17 cellular contexts compared by ENCODE assay signal in genomic region chr16:53069772-53070171, GRCh38. TPM values are rescaled to one million over a fixed set of nuclear protein-coding genes. Genes with fewer than 3 reads are reported as not detected.
"Had no signal": no experiment of that assay in that cellular context is flagged by ENCODE, and none has a peak within 500 bp of the region (broad histone marks: within the 10 kb centered on the region; RNA-seq: fewer than 3 reads in every experiment).

No MANE protein-coding gene starts in this region.

- ATAC-seq: naive thymus-derived CD8-positive, alpha-beta T cell; stimulated activated naive CD8-positive, alpha-beta T cell treated with anti-CD3 and anti-CD28 coated beads, Interleukin-15, Interleukin-2, amounts not matched to agents 100 U/mL and 50 U/mL, for 24 hours had no signal

- H3K9me3 Mint-ChIP-seq: activated naive CD4-positive, alpha-beta T cell treated with anti-CD3 and anti-CD28 coated beads, Interleukin-2, amount 50 U/mL, for 24 hours had no signal

- H3K4me1 ChIP-seq: prostate gland had no signal

- H3K36me3 ChIP-seq: prostate gland, right atrium auricular region, tibial artery had no signal

- H3K27ac ChIP-seq: esophagus muscularis mucosa, prostate gland, right atrium auricular region, tibial artery had no signal

- H3K4me3 Mint-ChIP-seq: activated naive CD4-positive, alpha-beta T cell treated with anti-CD3 and anti-CD28 coated beads, Interleukin-2, amount 50 U/mL, for 24 hours; dendritic cell treated with granulocyte-macrophage colony-stimulating factor and Interleukin-4, amounts not matched to agents 40 ng/mL and 50 ng/mL, for 4 days had no signal

- DNase-seq: activated CD4-positive, alpha-beta T cell treated with anti-CD3 and anti-CD28 coated beads for 48 hours; activated CD4-positive, CD25-positive, alpha-beta regulatory T cell; activated gamma-delta T cell; effector CD8-positive, alpha-beta T cell; mesendoderm; naive thymus-derived CD8-positive, alpha-beta T cell; stimulated activated CD4-positive, alpha-beta T cell treated with anti-CD3 and anti-CD28 coated beads, Interleukin-2, amount 100 ng/mL, for 24 hours; stimulated activated naive CD8-positive, alpha-beta T cell treated with anti-CD3 and anti-CD28 coated beads, Interleukin-15, Interleukin-2, amounts not matched to agents 100 U/mL and 50 U/mL, for 24 hours; substantia nigra; T-helper 1 cell; T-helper 9 cell; tibial artery had no signal

- H3K27me3 ChIP-seq: esophagus muscularis mucosa, right atrium auricular region, tibial artery had no signal

- H3K4me3 ChIP-seq: esophagus muscularis mucosa, prostate gland, right atrium auricular region, tibial artery had no signal

- H3K36me3 Mint-ChIP-seq: activated naive CD4-positive, alpha-beta T cell treated with anti-CD3 and anti-CD28 coated beads, Interleukin-2, amount 50 U/mL, for 24 hours had no signal

- H3K9me3 ChIP-seq: esophagus muscularis mucosa, prostate gland, right atrium auricular region, tibial artery had no signal

- H3K27me3 Mint-ChIP-seq: activated naive CD4-positive, alpha-beta T cell treated with anti-CD3 and anti-CD28 coated beads, Interleukin-2, amount 50 U/mL, for 24 hours; dendritic cell treated with granulocyte-macrophage colony-stimulating factor and Interleukin-4, amounts not matched to agents 40 ng/mL and 50 ng/mL, for 4 days; naive thymus-derived CD8-positive, alpha-beta T cell had no signal

RNA-seq across cellular contexts. Expression of gene CHD9NB, which starts 17.1 kb away (rescaled TPM):
- total RNA-seq: naive thymus-derived CD8-positive, alpha-beta T cell had no signal
- polyA plus RNA-seq: naive thymus-derived CD8-positive, alpha-beta T cell had no signal
